Comparison of ENCODE assay signal across 1 cellular context in genomic region chr10:33049963-33050920, GRCh38.
A peak's percentile ranks its signal among the peaks of the same experiment; 100 is the strongest.
TF ChIP-seq lines count a peak whose summit lies in the region.
"Not testable (repeated sequence)": the region's sequence is repeated elsewhere in the genome, so short reads cannot be mapped to it uniquely, and the experiment has no call there.

No MANE protein-coding gene starts in this region.

TF ChIP-seq in K562, 482 proteins besides CTCF, POLR2A, EP300 and RAD21:
- peak; percentile 54 for TF ChIP-seq RBFOX2 (IDR thresholded peaks at IDR 0.05; ENCODE audit: low read depth, low read length)
- 0 out of 2 replicates have a peak, but pooled peaks have one; percentile 54 for TF ChIP-seq MTA3 (IDR thresholded peaks at IDR 0.05; ENCODE audit: borderline replicate concordance)
- TF ChIP-seq PHF8 (IDR thresholded peaks at IDR 0.05; ENCODE audit: borderline replicate concordance, low read length) = peak; percentile 24; the same call in 1 of the 2 replicates
- TF ChIP-seq POLR2G (IDR thresholded peaks at IDR 0.05; ENCODE audit: low read depth, low read length) = peak; percentile 59
- TF ChIP-seq POLR2H (tag; IDR thresholded peaks at IDR 0.05; ENCODE audit: low read depth) = peak; percentile 79
- 0 out of 2 replicates have a peak, but pooled peaks have one; percentile 10 for TF ChIP-seq SMARCA4 (IDR thresholded peaks at IDR 0.05)
- peak; percentile 31 for TF ChIP-seq MGA (IDR thresholded peaks at IDR 0.05)
- TF ChIP-seq PRDM10 (IDR thresholded peaks at IDR 0.05; ENCODE audit: partially characterized antibody) = peak; percentile 59
- peak; percentile 11; the same call in 1 of the 2 replicates for TF ChIP-seq BCOR (IDR thresholded peaks at IDR 0.05)
- peak; percentile 73 for TF ChIP-seq NFYB (IDR thresholded peaks at IDR 0.05; ENCODE audit: extremely low read depth, insufficient read length)
- peak; percentile 61 for TF ChIP-seq SUPT5H (IDR thresholded peaks at IDR 0.05)
- 0 out of 2 replicates have a peak, but pooled peaks have one; percentile 29 for TF ChIP-seq TOE1 (IDR thresholded peaks at IDR 0.05; ENCODE audit: borderline replicate concordance)
- TF ChIP-seq TOE1 (CRISPR knock-in tag; IDR thresholded peaks at IDR 0.05; ENCODE audit: borderline replicate concordance, low read depth) = not testable (repeated sequence)
- TF ChIP-seq FOS (IDR thresholded peaks at IDR 0.05; ENCODE audit: extremely low read depth, insufficient read length) = peak; percentile 10
- peak; percentile 89 for TF ChIP-seq SREBF1 (IDR thresholded peaks at IDR 0.05; ENCODE audit: borderline replicate concordance, low read depth, low read length)
- TF ChIP-seq RBM25 (IDR thresholded peaks at IDR 0.05; ENCODE audit: low read depth, low read length, severe bottlenecking) = peak; percentile 55
- TF ChIP-seq TAF7 (tag; IDR thresholded peaks at IDR 0.05) = 0 out of 2 replicates have a peak, but pooled peaks have one; percentile 20
- peak; percentile 19; the same call in 1 of the 2 replicates for TF ChIP-seq TFAP4 (CRISPR knock-in tag; IDR thresholded peaks at IDR 0.05; ENCODE audit: borderline replicate concordance)
- TF ChIP-seq L3MBTL2 (IDR thresholded peaks at IDR 0.05) = peak; percentile 51
- peak; percentile 50 for TF ChIP-seq POLR2B (IDR thresholded peaks at IDR 0.05; ENCODE audit: low read depth, partially characterized antibody)
